ENCODE assay signal across 1 cellular context in genomic region chr3:183291511-183292031, GRCh38.
TF ChIP-seq lines count a peak whose summit lies in the region.

No MANE protein-coding gene starts in this region.

TF ChIP-seq in liver, 16 proteins besides CTCF, POLR2A, EP300 and RAD21 (continued from another document):
- peak; percentile 60 for TF ChIP-seq MAX (IDR thresholded peaks at IDR 0.05)
TF ChIP-seq in liver: peak in this region for 13.
